1 cellular context compared by ENCODE assay signal in the genomic region with DNA sequence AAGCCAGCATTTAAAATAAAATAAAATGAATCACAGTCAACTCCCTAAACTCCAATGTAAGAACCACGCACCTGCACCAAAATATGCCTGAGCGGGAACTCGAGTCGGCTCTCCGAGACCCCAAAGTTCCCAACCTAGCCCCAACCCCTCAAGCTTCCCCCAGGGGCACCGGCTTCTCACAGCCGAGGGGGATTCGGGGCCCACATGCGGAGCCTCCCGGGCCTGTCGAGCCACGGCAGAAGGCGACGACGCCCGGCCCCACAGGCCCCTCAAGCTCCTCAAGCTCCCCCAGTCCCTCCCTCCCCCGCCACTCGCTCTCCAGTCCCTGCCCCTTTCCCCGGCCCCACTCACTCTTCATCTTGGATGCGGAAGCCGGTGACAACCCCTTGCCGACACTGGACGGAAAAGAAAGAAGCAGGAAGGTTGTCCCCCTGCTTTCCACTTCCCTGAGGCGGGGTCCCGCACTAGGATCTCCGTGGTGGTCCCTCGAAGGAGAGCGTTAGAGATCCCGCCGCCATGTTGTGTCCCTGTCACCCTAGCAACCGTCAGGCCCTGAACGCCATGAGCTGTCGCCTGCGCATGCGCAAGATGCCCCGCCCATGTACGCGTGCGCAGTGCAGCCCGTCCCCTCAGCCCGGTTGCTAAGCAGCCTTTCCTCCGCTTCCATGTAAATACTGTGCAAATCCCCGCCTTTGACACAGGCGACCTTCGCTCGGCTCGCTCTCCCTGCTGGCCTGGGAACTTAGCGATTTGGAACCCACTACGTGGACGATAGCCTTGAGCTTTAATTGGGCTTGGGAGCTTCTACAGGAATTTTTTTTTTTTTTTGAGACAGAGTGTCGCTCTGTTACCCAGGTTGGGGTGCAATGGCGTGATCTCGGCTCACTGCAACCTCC.
TF ChIP-seq lines count a peak whose summit lies in the region.

A gene with protein sequence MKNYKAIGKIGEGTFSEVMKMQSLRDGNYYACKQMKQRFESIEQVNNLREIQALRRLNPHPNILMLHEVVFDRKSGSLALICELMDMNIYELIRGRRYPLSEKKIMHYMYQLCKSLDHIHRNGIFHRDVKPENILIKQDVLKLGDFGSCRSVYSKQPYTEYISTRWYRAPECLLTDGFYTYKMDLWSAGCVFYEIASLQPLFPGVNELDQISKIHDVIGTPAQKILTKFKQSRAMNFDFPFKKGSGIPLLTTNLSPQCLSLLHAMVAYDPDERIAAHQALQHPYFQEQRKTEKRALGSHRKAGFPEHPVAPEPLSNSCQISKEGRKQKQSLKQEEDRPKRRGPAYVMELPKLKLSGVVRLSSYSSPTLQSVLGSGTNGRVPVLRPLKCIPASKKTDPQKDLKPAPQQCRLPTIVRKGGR (minus strand): TSS at position 554 of the 896 bp plus-strand sequence. CDS start 196 bp downstream, at position 358.

TF ChIP-seq in HepG2, 621 proteins besides CTCF, POLR2A, EP300 and RAD21 (continued from another document and continues in another):
- TF ChIP-seq NCOA2 (CRISPR knock-in tag; IDR thresholded peaks at IDR 0.05) (peak; percentile 26; the same call in 1 of the 2 replicates), ZNF772 (CRISPR knock-in tag; IDR thresholded peaks at IDR 0.05) (no peak), REL (CRISPR knock-in tag; conservative IDR thresholded peaks at IDR 0.05) (no peak), ZNF7 (CRISPR knock-in tag; IDR thresholded peaks at IDR 0.05) (no peak), ZNF337 (CRISPR knock-in tag; IDR thresholded peaks at IDR 0.05; ENCODE audit: borderline replicate concordance, low read depth) (no peak; the same call in 1 of the 2 replicates), TOPORS (CRISPR knock-in tag; IDR thresholded peaks at IDR 0.05) (no peak), RBM39 (IDR thresholded peaks at IDR 0.05; ENCODE audit: low read depth, low read length, poor library complexity, severe bottlenecking) (no peak), ONECUT2 (CRISPR knock-in tag; IDR thresholded peaks at IDR 0.05) (no peak), ZNF878 (CRISPR knock-in tag; IDR thresholded peaks at IDR 0.05) (no peak), ZNF749 (CRISPR knock-in tag; IDR thresholded peaks at IDR 0.05; ENCODE audit: borderline replicate concordance) (no peak), KAT2B (IDR thresholded peaks at IDR 0.05; ENCODE audit: borderline replicate concordance, low read depth, low read length) (no peak), KDM3A (CRISPR knock-in tag; IDR thresholded peaks at IDR 0.05; ENCODE audit: low read depth) (no peak), TP53 (CRISPR knock-in tag; conservative IDR thresholded peaks at IDR 0.05) (no peak), CC2D1A (CRISPR knock-in tag; IDR thresholded peaks at IDR 0.05) (no peak), KAT7 (CRISPR knock-in tag; IDR thresholded peaks at IDR 0.05; ENCODE audit: borderline replicate concordance) (no peak), SETDB1 (CRISPR knock-in tag; IDR thresholded peaks at IDR 0.05; ENCODE audit: borderline replicate concordance) (no peak), ZBTB7B (CRISPR knock-in tag; IDR thresholded peaks at IDR 0.05) (no peak), ZNF136 (CRISPR knock-in tag; IDR thresholded peaks at IDR 0.05; ENCODE audit: low read depth) (no peak), RBAK (CRISPR knock-in tag; IDR thresholded peaks at IDR 0.05) (no peak), ZNF431 (CRISPR knock-in tag; IDR thresholded peaks at IDR 0.05; ENCODE audit: borderline replicate concordance, low read depth) (no peak), PHF21A (CRISPR knock-in tag; IDR thresholded peaks at IDR 0.05) (peak; percentile 74; the same call in 1 of the 2 replicates), FOXO1 (CRISPR knock-in tag; IDR thresholded peaks at IDR 0.05) (0 out of 2 replicates have a peak, but pooled peaks have one; percentile 19), ZNF124 (CRISPR knock-in tag; IDR thresholded peaks at IDR 0.05) (no peak), CBX1 (IDR thresholded peaks at IDR 0.05; ENCODE audit: low read depth) (no peak), ZNF354B (CRISPR knock-in tag; IDR thresholded peaks at IDR 0.05) (no peak), ASH2L (IDR thresholded peaks at IDR 0.05; ENCODE audit: insufficient read length, low read depth, low read length) (peak; percentile 49), ZNF326 (CRISPR knock-in tag; IDR thresholded peaks at IDR 0.05; ENCODE audit: borderline replicate concordance) (no peak), MTF1 (CRISPR knock-in tag; IDR thresholded peaks at IDR 0.05) (no peak), SP2 (CRISPR knock-in tag; IDR thresholded peaks at IDR 0.05) (no peak), NAIF1 (CRISPR knock-in tag; IDR thresholded peaks at IDR 0.05; ENCODE audit: borderline replicate concordance) (no peak), MZF1 (CRISPR knock-in tag; IDR thresholded peaks at IDR 0.05; ENCODE audit: borderline replicate concordance) (no peak), GABPA (IDR thresholded peaks at IDR 0.05; ENCODE audit: low read depth, low read length) (no peak), GABPA (CRISPR knock-in tag; IDR thresholded peaks at IDR 0.05; ENCODE audit: low read depth) (no peak), ZNF225 (CRISPR knock-in tag; IDR thresholded peaks at IDR 0.05) (no peak), AHR (CRISPR knock-in tag; IDR thresholded peaks at IDR 0.05) (peak; percentile 53; the same call in 1 of the 2 replicates)
- TF ChIP-seq, protein P1, sequence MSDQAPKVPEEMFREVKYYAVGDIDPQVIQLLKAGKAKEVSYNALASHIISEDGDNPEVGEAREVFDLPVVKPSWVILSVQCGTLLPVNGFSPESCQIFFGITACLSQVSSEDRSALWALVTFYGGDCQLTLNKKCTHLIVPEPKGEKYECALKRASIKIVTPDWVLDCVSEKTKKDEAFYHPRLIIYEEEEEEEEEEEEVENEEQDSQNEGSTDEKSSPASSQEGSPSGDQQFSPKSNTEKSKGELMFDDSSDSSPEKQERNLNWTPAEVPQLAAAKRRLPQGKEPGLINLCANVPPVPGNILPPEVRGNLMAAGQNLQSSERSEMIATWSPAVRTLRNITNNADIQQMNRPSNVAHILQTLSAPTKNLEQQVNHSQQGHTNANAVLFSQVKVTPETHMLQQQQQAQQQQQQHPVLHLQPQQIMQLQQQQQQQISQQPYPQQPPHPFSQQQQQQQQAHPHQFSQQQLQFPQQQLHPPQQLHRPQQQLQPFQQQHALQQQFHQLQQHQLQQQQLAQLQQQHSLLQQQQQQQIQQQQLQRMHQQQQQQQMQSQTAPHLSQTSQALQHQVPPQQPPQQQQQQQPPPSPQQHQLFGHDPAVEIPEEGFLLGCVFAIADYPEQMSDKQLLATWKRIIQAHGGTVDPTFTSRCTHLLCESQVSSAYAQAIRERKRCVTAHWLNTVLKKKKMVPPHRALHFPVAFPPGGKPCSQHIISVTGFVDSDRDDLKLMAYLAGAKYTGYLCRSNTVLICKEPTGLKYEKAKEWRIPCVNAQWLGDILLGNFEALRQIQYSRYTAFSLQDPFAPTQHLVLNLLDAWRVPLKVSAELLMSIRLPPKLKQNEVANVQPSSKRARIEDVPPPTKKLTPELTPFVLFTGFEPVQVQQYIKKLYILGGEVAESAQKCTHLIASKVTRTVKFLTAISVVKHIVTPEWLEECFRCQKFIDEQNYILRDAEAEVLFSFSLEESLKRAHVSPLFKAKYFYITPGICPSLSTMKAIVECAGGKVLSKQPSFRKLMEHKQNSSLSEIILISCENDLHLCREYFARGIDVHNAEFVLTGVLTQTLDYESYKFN (CRISPR knock-in tag; conservative IDR thresholded peaks at IDR 0.05) = peak; percentile 73
- TF ChIP-seq, protein P2, sequence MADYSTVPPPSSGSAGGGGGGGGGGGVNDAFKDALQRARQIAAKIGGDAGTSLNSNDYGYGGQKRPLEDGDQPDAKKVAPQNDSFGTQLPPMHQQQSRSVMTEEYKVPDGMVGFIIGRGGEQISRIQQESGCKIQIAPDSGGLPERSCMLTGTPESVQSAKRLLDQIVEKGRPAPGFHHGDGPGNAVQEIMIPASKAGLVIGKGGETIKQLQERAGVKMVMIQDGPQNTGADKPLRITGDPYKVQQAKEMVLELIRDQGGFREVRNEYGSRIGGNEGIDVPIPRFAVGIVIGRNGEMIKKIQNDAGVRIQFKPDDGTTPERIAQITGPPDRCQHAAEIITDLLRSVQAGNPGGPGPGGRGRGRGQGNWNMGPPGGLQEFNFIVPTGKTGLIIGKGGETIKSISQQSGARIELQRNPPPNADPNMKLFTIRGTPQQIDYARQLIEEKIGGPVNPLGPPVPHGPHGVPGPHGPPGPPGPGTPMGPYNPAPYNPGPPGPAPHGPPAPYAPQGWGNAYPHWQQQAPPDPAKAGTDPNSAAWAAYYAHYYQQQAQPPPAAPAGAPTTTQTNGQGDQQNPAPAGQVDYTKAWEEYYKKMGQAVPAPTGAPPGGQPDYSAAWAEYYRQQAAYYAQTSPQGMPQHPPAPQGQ (CRISPR knock-in tag; IDR thresholded peaks at IDR 0.05; ENCODE audit: borderline replicate concordance) = no peak
- TF ChIP-seq, protein P3, sequence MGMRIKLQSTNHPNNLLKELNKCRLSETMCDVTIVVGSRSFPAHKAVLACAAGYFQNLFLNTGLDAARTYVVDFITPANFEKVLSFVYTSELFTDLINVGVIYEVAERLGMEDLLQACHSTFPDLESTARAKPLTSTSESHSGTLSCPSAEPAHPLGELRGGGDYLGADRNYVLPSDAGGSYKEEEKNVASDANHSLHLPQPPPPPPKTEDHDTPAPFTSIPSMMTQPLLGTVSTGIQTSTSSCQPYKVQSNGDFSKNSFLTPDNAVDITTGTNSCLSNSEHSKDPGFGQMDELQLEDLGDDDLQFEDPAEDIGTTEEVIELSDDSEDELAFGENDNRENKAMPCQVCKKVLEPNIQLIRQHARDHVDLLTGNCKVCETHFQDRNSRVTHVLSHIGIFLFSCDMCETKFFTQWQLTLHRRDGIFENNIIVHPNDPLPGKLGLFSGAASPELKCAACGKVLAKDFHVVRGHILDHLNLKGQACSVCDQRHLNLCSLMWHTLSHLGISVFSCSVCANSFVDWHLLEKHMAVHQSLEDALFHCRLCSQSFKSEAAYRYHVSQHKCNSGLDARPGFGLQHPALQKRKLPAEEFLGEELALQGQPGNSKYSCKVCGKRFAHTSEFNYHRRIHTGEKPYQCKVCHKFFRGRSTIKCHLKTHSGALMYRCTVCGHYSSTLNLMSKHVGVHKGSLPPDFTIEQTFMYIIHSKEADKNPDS (CRISPR knock-in tag; IDR thresholded peaks at IDR 0.05) = no peak
- TF ChIP-seq, protein P4, sequence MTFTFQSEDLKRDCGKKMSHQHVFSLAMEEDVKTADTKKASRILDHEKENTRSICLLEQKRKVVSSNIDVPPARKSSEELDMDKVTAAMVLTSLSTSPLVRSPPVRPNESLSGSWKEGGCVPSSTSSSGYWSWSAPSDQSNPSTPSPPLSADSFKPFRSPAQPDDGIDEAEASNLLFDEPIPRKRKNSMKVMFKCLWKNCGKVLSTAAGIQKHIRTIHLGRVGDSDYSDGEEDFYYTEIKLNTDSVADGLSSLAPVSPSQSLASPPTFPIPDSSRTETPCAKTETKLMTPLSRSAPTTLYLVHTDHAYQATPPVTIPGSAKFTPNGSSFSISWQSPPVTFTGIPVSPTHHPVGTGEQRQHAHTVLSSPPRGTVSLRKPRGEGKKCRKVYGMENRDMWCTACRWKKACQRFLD (CRISPR knock-in tag; IDR thresholded peaks at IDR 0.05; ENCODE audit: borderline replicate concordance) = no peak
- TF ChIP-seq, protein P5, sequence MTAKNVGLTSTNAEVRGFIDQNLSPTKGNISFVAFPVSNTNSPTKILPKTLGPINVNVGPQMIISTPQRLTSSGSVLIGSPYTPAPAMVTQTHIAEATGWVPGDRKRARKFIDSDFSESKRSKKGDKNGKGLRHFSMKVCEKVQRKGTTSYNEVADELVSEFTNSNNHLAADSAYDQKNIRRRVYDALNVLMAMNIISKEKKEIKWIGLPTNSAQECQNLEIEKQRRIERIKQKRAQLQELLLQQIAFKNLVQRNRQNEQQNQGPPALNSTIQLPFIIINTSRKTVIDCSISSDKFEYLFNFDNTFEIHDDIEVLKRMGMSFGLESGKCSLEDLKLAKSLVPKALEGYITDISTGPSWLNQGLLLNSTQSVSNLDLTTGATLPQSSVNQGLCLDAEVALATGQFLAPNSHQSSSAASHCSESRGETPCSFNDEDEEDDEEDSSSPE (CRISPR knock-in tag; IDR thresholded peaks at IDR 0.05) = 0 out of 2 replicates have a peak, but pooled peaks have one; percentile 50
- TF ChIP-seq, protein P6, sequence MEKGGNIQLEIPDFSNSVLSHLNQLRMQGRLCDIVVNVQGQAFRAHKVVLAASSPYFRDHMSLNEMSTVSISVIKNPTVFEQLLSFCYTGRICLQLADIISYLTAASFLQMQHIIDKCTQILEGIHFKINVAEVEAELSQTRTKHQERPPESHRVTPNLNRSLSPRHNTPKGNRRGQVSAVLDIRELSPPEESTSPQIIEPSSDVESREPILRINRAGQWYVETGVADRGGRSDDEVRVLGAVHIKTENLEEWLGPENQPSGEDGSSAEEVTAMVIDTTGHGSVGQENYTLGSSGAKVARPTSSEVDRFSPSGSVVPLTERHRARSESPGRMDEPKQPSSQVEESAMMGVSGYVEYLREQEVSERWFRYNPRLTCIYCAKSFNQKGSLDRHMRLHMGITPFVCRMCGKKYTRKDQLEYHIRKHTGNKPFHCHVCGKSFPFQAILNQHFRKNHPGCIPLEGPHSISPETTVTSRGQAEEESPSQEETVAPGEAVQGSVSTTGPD (CRISPR knock-in tag; IDR thresholded peaks at IDR 0.05) = no peak
- TF ChIP-seq, protein P7, sequence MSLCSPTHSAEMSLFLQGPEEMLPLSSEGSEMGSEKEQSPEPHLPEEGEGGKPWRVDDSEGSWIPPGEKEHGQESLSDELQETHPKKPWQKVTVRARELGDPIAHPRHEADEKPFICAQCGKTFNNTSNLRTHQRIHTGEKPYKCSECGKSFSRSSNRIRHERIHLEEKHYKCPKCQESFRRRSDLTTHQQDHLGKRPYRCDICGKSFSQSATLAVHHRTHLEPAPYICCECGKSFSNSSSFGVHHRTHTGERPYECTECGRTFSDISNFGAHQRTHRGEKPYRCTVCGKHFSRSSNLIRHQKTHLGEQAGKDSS (CRISPR knock-in tag; IDR thresholded peaks at IDR 0.05; ENCODE audit: borderline replicate concordance, low read depth) = no peak; the same call in 1 of the 2 replicates
- TF ChIP-seq, protein P8, sequence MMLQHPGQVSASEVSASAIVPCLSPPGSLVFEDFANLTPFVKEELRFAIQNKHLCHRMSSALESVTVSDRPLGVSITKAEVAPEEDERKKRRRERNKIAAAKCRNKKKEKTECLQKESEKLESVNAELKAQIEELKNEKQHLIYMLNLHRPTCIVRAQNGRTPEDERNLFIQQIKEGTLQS (CRISPR knock-in tag; IDR thresholded peaks at IDR 0.05) = no peak
- TF ChIP-seq, protein P9, sequence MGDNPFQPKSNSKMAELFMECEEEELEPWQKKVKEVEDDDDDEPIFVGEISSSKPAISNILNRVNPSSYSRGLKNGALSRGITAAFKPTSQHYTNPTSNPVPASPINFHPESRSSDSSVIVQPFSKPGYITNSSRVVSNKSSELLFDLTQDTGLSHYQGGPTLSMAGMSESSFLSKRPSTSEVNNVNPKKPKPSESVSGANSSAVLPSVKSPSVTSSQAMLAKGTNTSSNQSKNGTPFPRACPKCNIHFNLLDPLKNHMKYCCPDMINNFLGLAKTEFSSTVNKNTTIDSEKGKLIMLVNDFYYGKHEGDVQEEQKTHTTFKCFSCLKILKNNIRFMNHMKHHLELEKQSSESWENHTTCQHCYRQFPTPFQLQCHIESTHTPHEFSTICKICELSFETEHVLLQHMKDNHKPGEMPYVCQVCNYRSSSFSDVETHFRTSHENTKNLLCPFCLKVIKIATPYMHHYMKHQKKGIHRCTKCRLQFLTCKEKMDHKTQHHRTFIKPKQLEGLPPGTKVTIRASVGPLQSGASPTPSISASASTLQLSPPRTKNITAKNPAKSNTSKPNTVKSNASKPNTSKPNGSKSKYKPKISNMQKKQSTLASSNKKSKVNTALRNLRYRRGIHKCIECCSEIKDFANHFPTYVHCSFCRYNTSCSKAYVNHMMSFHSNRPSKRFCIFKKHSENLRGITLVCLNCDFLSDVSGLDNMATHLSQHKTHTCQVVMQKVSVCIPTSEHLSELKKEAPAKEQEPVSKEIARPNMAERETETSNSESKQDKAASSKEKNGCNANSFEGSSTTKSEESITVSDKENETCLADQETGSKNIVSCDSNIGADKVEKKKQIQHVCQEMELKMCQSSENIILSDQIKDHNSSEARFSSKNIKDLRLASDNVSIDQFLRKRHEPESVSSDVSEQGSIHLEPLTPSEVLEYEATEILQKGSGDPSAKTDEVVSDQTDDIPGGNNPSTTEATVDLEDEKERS (CRISPR knock-in tag; IDR thresholded peaks at IDR 0.05) = no peak
